8 cellular contexts compared by ENCODE assay signal in genomic region chr1:84365225-84366221, GRCh38. TPM values are rescaled to one million over a fixed set of nuclear protein-coding genes. Genes with fewer than 3 reads are reported as not detected.
DNase-seq lines count a peak whose midpoint lies in the region; ATAC-seq and TF ChIP-seq lines count a peak whose summit lies in the region.

No MANE protein-coding gene starts in this region.

- H3K27ac Mint-ChIP-seq in activated CD4-positive, alpha-beta T cell treated with anti-CD3 and anti-CD28 coated beads, Interleukin-2, amount 10 ng/mL, durations not matched to agents 24 days and 14 days = peak overlapping the region; percentile 17

- peaks cover 7% of the 10 kb centered on the region for H3K4me1 Mint-ChIP-seq in activated CD4-positive, alpha-beta T cell treated with anti-CD3 and anti-CD28 coated beads, Interleukin-2, amount 10 ng/mL, durations not matched to agents 24 days and 14 days

- TF ChIP-seq CTCF in RWPE2 (IDR thresholded peaks at IDR 0.05; ENCODE audit: poor library complexity, severe bottlenecking) (no peak), fibroblast of mammary gland (conservative IDR thresholded peaks at IDR 0.05; ENCODE audit: control insufficient read depth, insufficient read depth, low read depth, low read length) (no peak)

- H3K36me3 Mint-ChIP-seq in activated CD4-positive, alpha-beta T cell treated with anti-CD3 and anti-CD28 coated beads, Interleukin-2, amount 10 ng/mL, durations not matched to agents 24 days and 14 days (ENCODE audit: low read depth) = no peaks in the 10 kb centered on the region

- H3K4me3 Mint-ChIP-seq in activated CD4-positive, alpha-beta T cell treated with anti-CD3 and anti-CD28 coated beads, Interleukin-2, amount 10 ng/mL, durations not matched to agents 24 days and 14 days = no peak overlapping the region

- ATAC-seq in RWPE2 (ENCODE audit: low read depth) (peak; percentile 98), HG02970 (IDR thresholded peaks at IDR 0.05; ENCODE audit: low FRiP score, unreplicated experiment) (no peak), GM19023 (IDR thresholded peaks at IDR 0.05; ENCODE audit: unreplicated experiment) (no peak), GM19395 (IDR thresholded peaks at IDR 0.05; ENCODE audit: unreplicated experiment) (no peak)

- H3K9me3 Mint-ChIP-seq in activated CD4-positive, alpha-beta T cell treated with anti-CD3 and anti-CD28 coated beads, Interleukin-2, amount 10 ng/mL, durations not matched to agents 24 days and 14 days = peaks cover 7% of the 10 kb centered on the region

- DNase-seq in activated CD4-positive, alpha-beta T cell treated with anti-CD3 and anti-CD28 coated beads, Interleukin-2, amount 10 ng/mL, durations not matched to agents 24 days and 14 days = no peak
- DNase-seq in activated CD4-positive, alpha-beta T cell treated with anti-CD3 and anti-CD28 coated beads, Interleukin-2, amount 50 U/mL, for 48 hours = no peak
- DNase-seq in RWPE2 (ENCODE audit: low spot score) (peak; percentile 67), fibroblast of mammary gland (ENCODE audit: low read depth) (peak; percentile 99), stromal cell of bone marrow (ENCODE audit: low read depth) (peak; percentile 93)

- H3K9me3 ChIP-seq in RWPE2 (ENCODE audit: severe bottlenecking) = no peaks in the 10 kb centered on the region

- no peaks in the 10 kb centered on the region for H3K36me3 ChIP-seq in RWPE2 (ENCODE audit: low read depth)

- peak overlapping the region; percentile 70 for H3K27ac ChIP-seq in RWPE2 (ENCODE audit: poor library complexity, severe bottlenecking)

- H3K4me3 ChIP-seq in RWPE2 (ENCODE audit: severe bottlenecking) (no peak overlapping the region), fibroblast of mammary gland (ENCODE audit: control insufficient read depth, low read depth, low read length) (no peak overlapping the region)

- peaks cover 14% of the 10 kb centered on the region for H3K4me1 ChIP-seq in RWPE2 (ENCODE audit: insufficient read depth, poor library complexity, severe bottlenecking)

- intact Hi-C loops in activated CD4-positive, alpha-beta T cell treated with anti-CD3 and anti-CD28 coated beads, Interleukin-2, amount 10 ng/mL, durations not matched to agents 24 days and 14 days (cut with micrococcal nuclease) = no loop called here

- no peaks in the 10 kb centered on the region for H3K27me3 Mint-ChIP-seq in activated CD4-positive, alpha-beta T cell treated with anti-CD3 and anti-CD28 coated beads, Interleukin-2, amount 10 ng/mL, durations not matched to agents 24 days and 14 days

- no peaks in the 10 kb centered on the region for H3K27me3 ChIP-seq in RWPE2 (ENCODE audit: insufficient read depth, poor library complexity, severe bottlenecking)

RNA-seq across cellular contexts. Expression of gene DNASE2B, which starts 32.8 kb away (rescaled TPM):
- total RNA-seq in activated CD4-positive, alpha-beta T cell treated with anti-CD3 and anti-CD28 coated beads, Interleukin-2, amount 10 ng/mL, durations not matched to agents 24 days and 14 days = not detected in 2 replicates

Comparison
In these comparisons a context has a peak if more than half of its experiments do, and no peak if none do; other contexts are left out.
1. DNase-seq: peak in RWPE2 (single experiment), fibroblast of mammary gland (single experiment) and stromal cell of bone marrow (single experiment); none in activated CD4-positive, alpha-beta T cell treated with anti-CD3 and anti-CD28 coated beads, Interleukin-2, amount 10 ng/mL, durations not matched to agents 24 days and 14 days (single experiment) and activated CD4-positive, alpha-beta T cell treated with anti-CD3 and anti-CD28 coated beads, Interleukin-2, amount 50 U/mL, for 48 hours (0 of 2).